ENCODE assay signal across 22 cellular contexts in the genomic region with DNA sequence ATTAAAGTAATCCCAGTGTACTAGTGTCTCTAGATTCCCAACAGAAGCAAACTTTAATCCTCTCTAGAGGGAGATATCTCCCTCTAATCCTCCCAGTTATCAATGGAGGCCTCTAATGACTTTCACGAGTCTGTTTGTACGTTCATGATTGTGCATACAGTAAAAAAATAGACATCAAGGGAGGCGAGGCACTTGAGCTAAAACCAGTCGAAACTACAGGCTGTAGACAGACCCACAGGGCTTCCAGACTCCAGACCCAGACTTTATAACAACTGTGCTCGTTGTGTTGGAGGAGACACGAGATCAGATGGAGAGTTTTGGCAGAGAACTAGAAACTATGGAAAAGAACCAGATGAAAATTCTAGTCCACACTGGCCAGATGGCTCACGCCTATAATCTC. TPM values are rescaled to one million over a fixed set of nuclear protein-coding genes. Genes with fewer than 3 reads are reported as not detected.
DNase-seq lines count a peak whose midpoint lies in the region; TF ChIP-seq lines count a peak whose summit lies in the region.
"Had no signal": no experiment of that assay in that cellular context is flagged by ENCODE, and none has a peak within 500 bp of the region (broad histone marks: within the 10 kb centered on the region; RNA-seq: fewer than 3 reads in every experiment).

No MANE protein-coding gene starts in this region.

- TF ChIP-seq CTCF in Caco-2 (IDR thresholded peaks at IDR 0.05; ENCODE audit: insufficient read depth in 1 of 2, low read depth in 1 of 2, low read length in 1 of 2, severe bottlenecking in 1 of 2, unreplicated experiment in 1 of 2) (no peak), hepatocyte (IDR thresholded peaks at IDR 0.05; ENCODE audit: poor library complexity) (no peak), sigmoid colon (IDR thresholded peaks at IDR 0.05) (no peak), brain microvascular endothelial cell (IDR thresholded peaks at IDR 0.05; ENCODE audit: low read depth, low read length, missing control alignments) (no peak)

- intact Hi-C loops in Caco-2 (cut with micrococcal nuclease; ENCODE audit: unreplicated experiment) (no loop called here), sigmoid colon (cut with DNase I) (no loop called here)

- BruUV-seq in Caco-2 (replicated peaks; lab: Mats Ljungman, UMichigan) = no TSS peak

- H3K27me3 ChIP-seq in Caco-2 (replicated peaks; ENCODE audit: control insufficient read depth, insufficient read depth, low read length) = no peaks in the 10 kb centered on the region
- no peaks in the 10 kb centered on the region for H3K27me3 ChIP-seq in hepatocyte
- H3K27me3 ChIP-seq in sigmoid colon = no peaks in the 10 kb centered on the region
- H3K27me3 ChIP-seq in brain microvascular endothelial cell (replicated peaks) = no peaks in the 10 kb centered on the region
- H3K27me3 ChIP-seq: body of pancreas had no signal

- H3K27ac ChIP-seq in hepatocyte (peak overlapping the region; percentile 60), sigmoid colon (peak overlapping the region in 3 of 4 donors; percentile 52 to 68 (median 61)), brain microvascular endothelial cell (no peak overlapping the region)
- H3K27ac ChIP-seq: body of pancreas, thoracic aorta, VCaP had no signal

- H3K4me1 Mint-ChIP-seq in Caco-2 (ENCODE audit: low read depth, unreplicated experiment) = peaks cover 45% of the 10 kb centered on the region

- 43% methylated on average over 7 of the region's 7 CpGs for WGBS in hepatocyte (ENCODE audit: low lambda C conversion rate, missing lambda C conversion rate)
- 86 to 87% methylated on average over 7 of the region's 7 CpGs for WGBS in sigmoid colon, 2 donors

- no peak overlapping the region for H3K4me3 ChIP-seq in Caco-2 (ENCODE audit: low read depth, low read length)
- H3K4me3 ChIP-seq in hepatocyte = no peak overlapping the region
- no peak overlapping the region for H3K4me3 ChIP-seq in sigmoid colon
- H3K4me3 ChIP-seq in brain microvascular endothelial cell (ENCODE audit: low read depth, low read length) = no peak overlapping the region
- H3K4me3 ChIP-seq: body of pancreas, thoracic aorta had no signal

- H3K4me2 ChIP-seq in hepatocyte = peak overlapping the region; percentile 34

- no peaks in the 10 kb centered on the region for H4K20me1 ChIP-seq in hepatocyte (ENCODE audit: insufficient read depth, poor library complexity, severe bottlenecking)

- DNase-seq in Caco-2 = no peak
- DNase-seq in NCI-H82 treated with DMSO at 0.1 percent for 48 hours (lab: John Stamatoyannopoulos, UW; ENCODE audit: unreplicated experiment) = peak; percentile 79
- DNase-seq in hepatocyte (ENCODE audit: low spot score) = no peak
- DNase-seq in sigmoid colon = no peak
- DNase-seq in NOMO-1 treated with dmso at 0.1 percent for 144 hours (lab: John Stamatoyannopoulos, UW; ENCODE audit: unreplicated experiment) = no peak
- no peak for DNase-seq in AG08395 (ENCODE audit: low spot score)
- no peak for DNase-seq in brain microvascular endothelial cell
- DNase-seq: activated CD4-positive, alpha-beta memory T cell treated with anti-CD3 and anti-CD28 coated beads, Interleukin-2, amount 10 ng/mL, durations not matched to agents 7 days and 5 days; activated T-cell treated with anti-CD3 and anti-CD28 coated beads, Interleukin-2, amount 50 U/mL, for 4 hours; body of pancreas; COR-L47; foreskin fibroblast; kidney glomerular epithelial cell; NCI-H1105; NCI-H2081; NCI-H510A; occipital lobe had no signal

- H3K9me3 ChIP-seq in Caco-2 = no peaks in the 10 kb centered on the region
- H3K9me3 ChIP-seq in hepatocyte (ENCODE audit: low read depth) = peaks cover 5% of the 10 kb centered on the region
- H3K9me3 ChIP-seq in sigmoid colon = no peaks in the 10 kb centered on the region
- H3K9me3 ChIP-seq: body of pancreas had no signal

- H2AFZ ChIP-seq in hepatocyte = no peak overlapping the region

- peak overlapping the region; percentile 71 for H3K4me3 Mint-ChIP-seq in Caco-2 (ENCODE audit: unreplicated experiment)
- H3K4me3 Mint-ChIP-seq: activated CD4-positive, alpha-beta memory T cell treated with anti-CD3 and anti-CD28 coated beads, Interleukin-2, amount 10 ng/mL, durations not matched to agents 7 days and 5 days; activated T-cell treated with anti-CD3 and anti-CD28 coated beads, Interleukin-2, amount 50 U/mL, for 4 hours had no signal

- in situ Hi-C loops in brain microvascular endothelial cell (cut with HindIII; ENCODE audit: low pct_ligation_motif_present, low sequenced_read_pairs) = no loop called here

- H3K27ac Mint-ChIP-seq in Caco-2 (ENCODE audit: unreplicated experiment) = peak overlapping the region; percentile 83
- H3K27ac Mint-ChIP-seq: activated CD4-positive, alpha-beta memory T cell treated with anti-CD3 and anti-CD28 coated beads, Interleukin-2, amount 10 ng/mL, durations not matched to agents 7 days and 5 days; activated naive CD4-positive, alpha-beta T cell treated with anti-CD3 and anti-CD28 coated beads, Interleukin-2, amount 50 U/mL, for 72 hours had no signal

- no peaks in the 10 kb centered on the region for H3K9me3 Mint-ChIP-seq in Caco-2 (ENCODE audit: unreplicated experiment)
- H3K9me3 Mint-ChIP-seq: activated CD4-positive, alpha-beta memory T cell treated with anti-CD3 and anti-CD28 coated beads, Interleukin-2, amount 10 ng/mL, durations not matched to agents 7 days and 5 days had no signal

- CTCF ChIA-PET in Caco-2 (lab: Charles Lee) = no interaction called here

- H3K4me1 ChIP-seq in Caco-2 (peaks cover 53% of the 10 kb centered on the region), hepatocyte (ENCODE audit: insufficient read depth) (peaks cover 6% of the 10 kb centered on the region), sigmoid colon (peaks cover 0 to 54% (median 36%) of the 10 kb centered on the region in 4 donors)

- POLR2A ChIA-PET in Caco-2 (lab: Charles Lee) = no interaction called here

- no peaks in the 10 kb centered on the region for H3K9me2 ChIP-seq in hepatocyte (replicated peaks; ENCODE audit: insufficient read depth)

- no peak for TF ChIP-seq EP300 in sigmoid colon (IDR thresholded peaks at IDR 0.05)

- H3K27me3 Mint-ChIP-seq in Caco-2 (ENCODE audit: insufficient read depth, unreplicated experiment) = no peaks in the 10 kb centered on the region
- H3K27me3 Mint-ChIP-seq: activated CD4-positive, alpha-beta memory T cell treated with anti-CD3 and anti-CD28 coated beads, Interleukin-2, amount 10 ng/mL, durations not matched to agents 7 days and 5 days had no signal

- H3K36me3 Mint-ChIP-seq in Caco-2 (ENCODE audit: insufficient read depth, unreplicated experiment) = peaks cover 89% of the 10 kb centered on the region

- TF ChIP-seq POLR2A in sigmoid colon (IDR thresholded peaks at IDR 0.05) = no peak

- H3K79me2 ChIP-seq in hepatocyte = peaks cover 84% of the 10 kb centered on the region

- H3K36me3 ChIP-seq in Caco-2 (ENCODE audit: control insufficient read depth, insufficient read depth, low read length) = no peaks in the 10 kb centered on the region
- no peaks in the 10 kb centered on the region for H3K36me3 ChIP-seq in hepatocyte (replicated peaks; ENCODE audit: insufficient read depth, low read depth)
- peaks cover 0 to 6% (median 0%) of the 10 kb centered on the region in 4 donors for H3K36me3 ChIP-seq in sigmoid colon
- no peaks in the 10 kb centered on the region for H3K36me3 ChIP-seq in brain microvascular endothelial cell (replicated peaks)
- H3K36me3 ChIP-seq: thoracic aorta had no signal

RNA-seq across cellular contexts. Expression of a gene that starts 7.0 kb away (rescaled TPM):
- total RNA-seq in Caco-2 (2022) = 105 and 108 TPM in 2 replicates
- total RNA-seq in hepatocyte = 14.2 and 15.2 TPM in 2 replicates
- 13.6 and 14.3 TPM in 2 replicates for polyA plus RNA-seq in hepatocyte
- 10 to 100 TPM; 10.7 to 20.6 (median 16.0) TPM for total RNA-seq in sigmoid colon
- 10 to 100 TPM; 15.6 to 67.0 (median 19.7) TPM for polyA plus RNA-seq in sigmoid colon

RNA-seq across cellular contexts. Expression of a gene that starts 53.7 kb away (rescaled TPM):
- not detected in 2 replicates for total RNA-seq in Caco-2 (2022)
- total RNA-seq in hepatocyte = 0.47 TPM in 1 of 2 replicates, not detected in the other
- not detected in 2 replicates for polyA plus RNA-seq in hepatocyte
- not detected for total RNA-seq in sigmoid colon
- not detected for polyA plus RNA-seq in sigmoid colon
- total RNA-seq: activated T-cell treated with anti-CD3 and anti-CD28 coated beads, Interleukin-2, amount 50 U/mL, for 4 hours; body of pancreas; occipital lobe; renal cortical epithelial cell; T-helper 1 cell treated with Interleukin-12 subunit alpha and Interleukin-12 subunit beta and Interleukin-4 antibody, amounts not matched to agents 30 ng/mL and 1 ng/mL, for 36 hours; thoracic aorta had no signal
